24 cellular contexts compared by ENCODE assay signal in the genomic region with DNA sequence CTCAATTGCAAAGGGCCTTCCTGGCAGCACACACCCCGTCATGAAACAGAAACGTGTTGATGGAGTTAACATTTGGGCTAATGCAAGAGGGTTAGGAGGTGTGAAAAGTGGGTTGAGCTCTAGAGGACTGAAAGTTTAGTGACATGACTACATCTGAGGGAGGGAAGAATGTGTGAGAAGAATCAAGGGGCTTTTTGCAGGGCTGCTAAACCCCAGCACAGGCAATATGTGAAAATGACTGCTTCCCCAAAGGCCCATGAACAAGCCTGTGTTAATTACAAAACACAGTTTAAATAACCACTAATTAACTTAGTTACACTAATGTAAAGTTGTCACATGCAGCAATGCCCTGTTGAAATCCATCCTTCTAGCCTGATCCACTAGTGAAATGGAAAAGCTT.
DNase-seq lines count a peak whose midpoint lies in the region; ATAC-seq, FAIRE-seq and TF ChIP-seq lines count a peak whose summit lies in the region.
"Had no signal": no experiment of that assay in that cellular context is flagged by ENCODE, and none has a peak within 500 bp of the region (broad histone marks: within the 10 kb centered on the region; RNA-seq: fewer than 3 reads in every experiment).

No MANE protein-coding gene starts in this region.

- H3K27me3 Mint-ChIP-seq in natural killer cell treated with Interleukin-12 subunit alpha and Interleukin-12 subunit beta and Interleukin-15 and Interleukin-18, amount 100 ng/mL, for 72 hours = no peaks in the 10 kb centered on the region
- H3K27me3 Mint-ChIP-seq: activated CD4-positive, alpha-beta T cell treated with anti-CD3 and anti-CD28 coated beads, Interleukin-2, amount 10 ng/mL, durations not matched to agents 24 days and 14 days; CD4-positive, alpha-beta memory T cell; stimulated activated naive CD8-positive, alpha-beta T cell treated with anti-CD3 and anti-CD28 coated beads, Interleukin-15, Interleukin-2, amounts not matched to agents 100 ng/mL and 50 ng/mL, for 24 hours had no signal

- DNase-seq in GM18507 (ENCODE audit: extremely low spot score, insufficient read length, low read depth) = no peak
- peak; percentile 86 for DNase-seq in natural killer cell treated with Interleukin-12 subunit alpha and Interleukin-12 subunit beta and Interleukin-15 and Interleukin-18, amount 100 ng/mL, for 72 hours (ENCODE audit: low spot score)
- DNase-seq in NCI-H1092 treated with DMSO at 0.1 percent for 48 hours (lab: John Stamatoyannopoulos, UW) = no peak
- DNase-seq in SKM-1 treated with dmso at 0.1 percent for 144 hours (lab: John Stamatoyannopoulos, UW; ENCODE audit: unreplicated experiment) = no peak
- no peak for DNase-seq in GM12892 (ENCODE audit: insufficient read length)
- DNase-seq: activated CD4-positive, alpha-beta T cell treated with anti-CD3 and anti-CD28 coated beads, Interleukin-2, amount 10 ng/mL, durations not matched to agents 24 days and 14 days; activated effector memory CD4-positive, alpha-beta T cell treated with anti-CD3 and anti-CD28 coated beads, Interleukin-2, amount 50 U/mL, for 16 hours; amniotic stem cell; CD4-positive, alpha-beta memory T cell; DMS153; endodermal cell; IMR-90; NCI-H1417; NCI-H2107; Peyer's patch; transverse colon had no signal

- peak; percentile 51 for ATAC-seq in GM19043 (IDR thresholded peaks at IDR 0.05; ENCODE audit: low read depth, unreplicated experiment)
- ATAC-seq in HG03442 (IDR thresholded peaks at IDR 0.05; ENCODE audit: unreplicated experiment) = peak; percentile 39
- peak; percentile 98 for ATAC-seq in natural killer cell treated with Interleukin-12 subunit alpha and Interleukin-12 subunit beta and Interleukin-15 and Interleukin-18, amount 100 ng/mL, for 72 hours
- ATAC-seq: gastroesophageal sphincter, HCT116 had no signal

- H3K4me3 Mint-ChIP-seq in natural killer cell treated with Interleukin-12 subunit alpha and Interleukin-12 subunit beta and Interleukin-15 and Interleukin-18, amount 100 ng/mL, for 72 hours = peak overlapping the region; percentile 56
- H3K4me3 Mint-ChIP-seq: activated CD4-positive, alpha-beta T cell treated with anti-CD3 and anti-CD28 coated beads, Interleukin-2, amount 10 ng/mL, durations not matched to agents 24 days and 14 days; CD4-positive, alpha-beta memory T cell; endodermal cell; stimulated activated naive CD8-positive, alpha-beta T cell treated with anti-CD3 and anti-CD28 coated beads, Interleukin-15, Interleukin-2, amounts not matched to agents 100 ng/mL and 50 ng/mL, for 24 hours; T-helper 1 cell treated with Interleukin-12 subunit alpha and Interleukin-12 subunit beta and Interleukin-4 antibody, amounts not matched to agents 30 μg/mL and 1 μg/mL, for 36 hours had no signal

- no peaks in the 10 kb centered on the region for H3K9me3 Mint-ChIP-seq in natural killer cell treated with Interleukin-12 subunit alpha and Interleukin-12 subunit beta and Interleukin-15 and Interleukin-18, amount 100 ng/mL, for 72 hours
- H3K9me3 Mint-ChIP-seq: CD4-positive, alpha-beta memory T cell; stimulated activated naive CD8-positive, alpha-beta T cell treated with anti-CD3 and anti-CD28 coated beads, Interleukin-15, Interleukin-2, amounts not matched to agents 100 ng/mL and 50 ng/mL, for 24 hours; T-helper 1 cell treated with Interleukin-12 subunit alpha and Interleukin-12 subunit beta and Interleukin-4 antibody, amounts not matched to agents 30 μg/mL and 1 μg/mL, for 36 hours had no signal

- H3K36me3 Mint-ChIP-seq in natural killer cell treated with Interleukin-12 subunit alpha and Interleukin-12 subunit beta and Interleukin-15 and Interleukin-18, amount 100 ng/mL, for 72 hours = peaks cover 21% of the 10 kb centered on the region

- FAIRE-seq in GM18507 (lab: Jason Lieb, UNC) = peak; percentile 63
- FAIRE-seq in GM12892 (lab: Jason Lieb, UNC) = no peak
- FAIRE-seq: bronchial epithelial cell, G401.6 had no signal

- peaks cover 41 to 47% of the 10 kb centered on the region in 2 donors for H3K4me1 Mint-ChIP-seq in natural killer cell treated with Interleukin-12 subunit alpha and Interleukin-12 subunit beta and Interleukin-15 and Interleukin-18, amount 100 ng/mL, for 72 hours (ENCODE audit: low read depth in 2 of 2)
- H3K4me1 Mint-ChIP-seq: endodermal cell had no signal

- H3K27ac Mint-ChIP-seq in natural killer cell treated with Interleukin-12 subunit alpha and Interleukin-12 subunit beta and Interleukin-15 and Interleukin-18, amount 100 ng/mL, for 72 hours = peak overlapping the region; percentile 61 to 91
- H3K27ac Mint-ChIP-seq: activated CD4-positive, alpha-beta T cell treated with anti-CD3 and anti-CD28 coated beads, Interleukin-2, amount 10 ng/mL, durations not matched to agents 24 days and 14 days; endodermal cell; stimulated activated naive CD8-positive, alpha-beta T cell treated with anti-CD3 and anti-CD28 coated beads, Interleukin-15, Interleukin-2, amounts not matched to agents 100 ng/mL and 50 ng/mL, for 24 hours; T-helper 1 cell treated with Interleukin-12 subunit alpha and Interleukin-12 subunit beta and Interleukin-4 antibody, amounts not matched to agents 30 μg/mL and 1 μg/mL, for 36 hours had no signal

- no peak for TF ChIP-seq POLR2A in GM12892 (IDR thresholded peaks at IDR 0.05; ENCODE audit: low read depth, low read length)

Comparison
In these comparisons a context has a peak if more than half of its experiments do, and no peak if none do; other contexts are left out.
1. ATAC-seq: peak in every context shown above with its lines; median percentile 98 in natural killer cell treated with Interleukin-12 subunit alpha and Interleukin-12 subunit beta and Interleukin-15 and Interleukin-18, amount 100 ng/mL, for 72 hours; 51 in GM19043; 39 in HG03442.